Comparison of ENCODE assay signal across 1 cellular context in genomic region chr11:34655335-34656008, GRCh38.
TF ChIP-seq lines count a peak whose summit lies in the region.

No MANE protein-coding gene starts in this region.

TF ChIP-seq in A549, 52 proteins besides CTCF, POLR2A, EP300 and RAD21 (continued from another document):
- TF ChIP-seq HMGXB4 (CRISPR knock-in tag; IDR thresholded peaks at IDR 0.05; ENCODE audit: borderline replicate concordance) (no peak), RFX5 (IDR thresholded peaks at IDR 0.05) (no peak), RNF2 (IDR thresholded peaks at IDR 0.05; ENCODE audit: borderline replicate concordance, low read depth) (no peak), TP53 (CRISPR knock-in tag; IDR thresholded peaks at IDR 0.05) (no peak), KDM1A (IDR thresholded peaks at IDR 0.05; ENCODE audit: low read depth) (0 out of 2 replicates have a peak, but pooled peaks have one; percentile 55), SMC3 (IDR thresholded peaks at IDR 0.05) (no peak), CEBPB (IDR thresholded peaks at IDR 0.05) (no peak), POLR2AphosphoS2 (conservative IDR thresholded peaks at IDR 0.05; ENCODE audit: low read length) (no peak), EHF (CRISPR knock-in tag; IDR thresholded peaks at IDR 0.05) (0 out of 2 replicates have a peak, but pooled peaks have one; percentile 27), ZFP36 (IDR thresholded peaks at IDR 0.05; ENCODE audit: borderline replicate concordance, partially characterized antibody) (peak; percentile 61), BCL3 (IDR thresholded peaks at IDR 0.05) (no peak), HOXA7 (CRISPR knock-in tag; IDR thresholded peaks at IDR 0.05) (no peak), CHD2 (IDR thresholded peaks at IDR 0.05; ENCODE audit: low read length, partially characterized antibody) (no peak), JUNB (IDR thresholded peaks at IDR 0.05) (no peak), ZSCAN20 (CRISPR knock-in tag; IDR thresholded peaks at IDR 0.05) (no peak), PBX3 (IDR thresholded peaks at IDR 0.05) (0 out of 2 replicates have a peak, but pooled peaks have one; percentile 26), ELK1 (IDR thresholded peaks at IDR 0.05; ENCODE audit: low read depth, low read length) (no peak), TFCP2L1 (CRISPR knock-in tag; IDR thresholded peaks at IDR 0.05) (no peak), HEYL (CRISPR knock-in tag; IDR thresholded peaks at IDR 0.05) (no peak), E2F6 (IDR thresholded peaks at IDR 0.05; ENCODE audit: borderline replicate concordance, low read depth) (no peak), FOSB (CRISPR knock-in tag; IDR thresholded peaks at IDR 0.05) (no peak), FOXS1 (CRISPR knock-in tag; IDR thresholded peaks at IDR 0.05) (no peak), GATA3 (IDR thresholded peaks at IDR 0.05; ENCODE audit: borderline replicate concordance) (no peak), ATOH8 (CRISPR knock-in tag; IDR thresholded peaks at IDR 0.05; ENCODE audit: low read depth) (no peak), HOXB13 (CRISPR knock-in tag; IDR thresholded peaks at IDR 0.05; ENCODE audit: low read depth) (no peak), REST (IDR thresholded peaks at IDR 0.05) (no peak), FOSL2 (IDR thresholded peaks at IDR 0.05) (no peak; the same call in 1 of the 2 replicates), FOSL2 (CRISPR knock-in tag; IDR thresholded peaks at IDR 0.05) (peak; percentile 49), NR3C1 (IDR thresholded peaks at IDR 0.05) (no peak), ZC3H11A (IDR thresholded peaks at IDR 0.05) (no peak)
